In the genomic region with DNA sequence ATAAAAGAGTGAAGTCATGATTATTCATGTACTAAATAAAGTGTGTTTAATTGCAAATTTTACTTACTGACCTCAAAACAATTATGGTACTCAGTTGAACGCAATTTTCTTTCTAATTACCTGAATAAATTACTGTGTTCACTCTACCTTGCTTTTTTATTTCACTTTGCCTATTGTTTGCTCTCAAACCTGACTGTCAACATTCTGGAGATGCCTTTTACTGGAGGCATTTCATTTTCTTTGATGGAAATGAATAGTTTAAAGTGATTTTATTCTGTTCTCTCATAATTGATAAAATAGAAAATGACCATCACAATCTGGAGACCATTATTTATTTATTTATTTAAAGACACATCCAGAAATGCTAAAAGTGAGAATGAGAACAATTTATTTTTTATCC, we compare ENCODE assay signal across 20 cellular contexts.
"Had no signal": no experiment of that assay in that cellular context is flagged by ENCODE, and none has a peak within 500 bp of the region (broad histone marks: within the 10 kb centered on the region; RNA-seq: fewer than 3 reads in every experiment).

No MANE protein-coding gene starts in this region.

- H3K36me3 ChIP-seq: esophagus squamous epithelium, left ventricle myocardium inferior, lower lobe of right lung, spleen, tibial nerve, upper lobe of right lung, vagina had no signal

- DNase-seq: esophagus squamous epithelium; foreskin fibroblast; immature natural killer cell; left cardiac atrium; left ventricle myocardium inferior; lower lobe of right lung; natural killer cell; posterior cingulate gyrus; spleen; stimulated activated CD4-positive, alpha-beta T cell treated with anti-CD3 and anti-CD28 coated beads, Interleukin-15, amount 100 ng/mL, for 24 hours; stimulated activated CD4-positive, alpha-beta T cell treated with anti-CD3 and anti-CD28 coated beads, Interleukin-1b, Interleukin-23, amount 100 ng/mL, for 48 hours; stimulated activated CD4-positive, alpha-beta T cell treated with anti-CD3 and anti-CD28 coated beads, Interleukin-4, amount 100 ng/mL, for 24 hours; stimulated activated naive CD8-positive, alpha-beta T cell treated with anti-CD3 and anti-CD28 coated beads, Interleukin-15, amount 100 ng/mL, for 72 hours; testis; upper lobe of right lung had no signal

- FAIRE-seq: keratinocyte had no signal

- H3K9me3 ChIP-seq: left ventricle myocardium inferior, lower lobe of right lung, spleen, testis, tibial nerve, upper lobe of right lung, vagina had no signal

- H3K4me1 ChIP-seq: esophagus squamous epithelium, left ventricle myocardium inferior, lower lobe of right lung, spleen, testis, tibial nerve, upper lobe of right lung, vagina had no signal

- H3K27ac ChIP-seq: esophagus squamous epithelium, left ventricle myocardium inferior, lower lobe of right lung, spleen, testis, tibial nerve, upper lobe of right lung, vagina had no signal

- ATAC-seq: left cardiac atrium; lower lobe of right lung; natural killer cell; sciatic nerve; stimulated activated memory B cell treated with anti-CD40 and anti-IgM and Interleukin-4, amounts not matched to agents 10 μg/mL and 1 μg/mL and 100 μg/mL, for 72 hours; stimulated activated naive CD8-positive, alpha-beta T cell treated with anti-CD3 and anti-CD28 coated beads, Interleukin-15, amount 100 ng/mL, for 72 hours; upper lobe of right lung had no signal

- H3K4me3 ChIP-seq: esophagus squamous epithelium, left ventricle myocardium inferior, lower lobe of right lung, spleen, testis, tibial nerve, upper lobe of right lung, vagina had no signal
